ENCODE assay signal across 27 cellular contexts in genomic region chr1:160746870-160747500, GRCh38. TPM values are rescaled to one million over a fixed set of nuclear protein-coding genes. Genes with fewer than 3 reads are reported as not detected.
DNase-seq lines count a peak whose midpoint lies in the region; ATAC-seq, FAIRE-seq and TF ChIP-seq lines count a peak whose summit lies in the region.
"Had no signal": no experiment of that assay in that cellular context is flagged by ENCODE, and none has a peak within 500 bp of the region (broad histone marks: within the 10 kb centered on the region; RNA-seq: fewer than 3 reads in every experiment).

No MANE protein-coding gene starts in this region.

- TF ChIP-seq CTCF in CD8-positive, alpha-beta T cell (IDR thresholded peaks at IDR 0.05): no peak
- no peak for TF ChIP-seq CTCF in PC-9 (conservative IDR thresholded peaks at IDR 0.05)

- peaks cover 76% of the 10 kb centered on the region for H3K4me1 ChIP-seq in CD8-positive, alpha-beta T cell (ENCODE audit: insufficient read depth, low read length)
- peaks cover 22% of the 10 kb centered on the region for H3K4me1 ChIP-seq in PC-9 (replicated peaks; ENCODE audit: insufficient read depth)
- H3K4me1 ChIP-seq: SJSA1, thyroid gland had no signal

- no peaks in the 10 kb centered on the region for H3K27me3 ChIP-seq in CD8-positive, alpha-beta T cell (ENCODE audit: insufficient read depth, low read length)
- H3K27me3 ChIP-seq in PC-9 (ENCODE audit: insufficient read depth, low read depth): peaks cover 12% of the 10 kb centered on the region; the same call in 1 of the 2 replicates
- H3K27me3 ChIP-seq: thyroid gland had no signal

- H3K27ac Mint-ChIP-seq in CD8-positive, alpha-beta T cell: peak overlapping the region; percentile 14
- peak overlapping the region; percentile 49 to 98 for H3K27ac Mint-ChIP-seq in effector memory CD8-positive, alpha-beta T cell
- H3K27ac Mint-ChIP-seq: CD4-positive, CD25-positive, alpha-beta regulatory T cell; HFFc6; T-helper 17 cell had no signal

- no peaks in the 10 kb centered on the region for H3K27me3 Mint-ChIP-seq in CD8-positive, alpha-beta T cell (ENCODE audit: low read depth)
- no peaks in the 10 kb centered on the region for H3K27me3 Mint-ChIP-seq in effector memory CD8-positive, alpha-beta T cell
- H3K27me3 Mint-ChIP-seq: naive B cell had no signal

- POLR2A ChIA-PET in CD8-positive, alpha-beta T cell (lab: Charles Lee): interaction anchor here (1.0 to 3.4 kb wide), 2 partner anchors 9 to 12 kb away, joined by 3 to 19 read pairs; no protein-coding TSS in a partner anchor
- POLR2A ChIA-PET in PC-9 (lab: Charles Lee; ENCODE audit: unreplicated experiment): interaction anchor here (0.5 kb wide), 2 partner anchors 35 to 70 kb away, joined by 3 read pairs; no protein-coding TSS in a partner anchor

- no peaks in the 10 kb centered on the region for H3K79me2 ChIP-seq in PC-9 (ENCODE audit: low read depth)

- H3K9me3 ChIP-seq in CD8-positive, alpha-beta T cell (ENCODE audit: low read length): no peaks in the 10 kb centered on the region
- 0 out of 2 replicates have a peak, but pooled peaks cover 2% of the 10 kb centered on the region for H3K9me3 ChIP-seq in PC-9 (ENCODE audit: insufficient read depth, low read depth)
- H3K9me3 ChIP-seq: SJSA1, thyroid gland had no signal

- peak; percentile 58 for FAIRE-seq in GM12891 (lab: Jason Lieb, UNC)
- FAIRE-seq: bronchial epithelial cell, endometrium, HepG2, small intestine had no signal

- H3K9me3 Mint-ChIP-seq in CD8-positive, alpha-beta T cell: no peaks in the 10 kb centered on the region
- no peaks in the 10 kb centered on the region for H3K9me3 Mint-ChIP-seq in effector memory CD8-positive, alpha-beta T cell
- H3K9me3 Mint-ChIP-seq: CD4-positive, CD25-positive, alpha-beta regulatory T cell; HFFc6; naive B cell had no signal

- H3K9me2 ChIP-seq in PC-9 (ENCODE audit: insufficient read depth): no peaks in the 10 kb centered on the region

- H4K20me1 ChIP-seq in PC-9 (ENCODE audit: insufficient read depth): no peaks in the 10 kb centered on the region

- no peak overlapping the region for H3K4me2 ChIP-seq in PC-9

- no TSS peak for BruUV-seq in PC-9 (replicated peaks; lab: Mats Ljungman, UMichigan)

- H3F3A ChIP-seq in PC-9 (ENCODE audit: insufficient read depth, low read depth): peaks cover 6% of the 10 kb centered on the region; the same call in 1 of the 2 replicates

- H2AFZ ChIP-seq in PC-9: no peak overlapping the region

- no peak overlapping the region for H3K27ac ChIP-seq in CD8-positive, alpha-beta T cell (ENCODE audit: low read depth, low read length)
- H3K27ac ChIP-seq in PC-9: no peak overlapping the region
- H3K27ac ChIP-seq: SJSA1, thyroid gland, VCaP had no signal

- no peaks in the 10 kb centered on the region for H3K36me3 ChIP-seq in CD8-positive, alpha-beta T cell (ENCODE audit: insufficient read depth, low read length)
- no peaks in the 10 kb centered on the region for H3K36me3 ChIP-seq in PC-9 (ENCODE audit: low read depth)
- H3K36me3 ChIP-seq: SJSA1, thyroid gland had no signal

- ATAC-seq in CD8-positive, alpha-beta T cell: no peak
- no peak for ATAC-seq in effector memory CD8-positive, alpha-beta T cell (replicated peaks)
- no peak for ATAC-seq in HG02623 (IDR thresholded peaks at IDR 0.05; ENCODE audit: unreplicated experiment)
- ATAC-seq in GM21515 (IDR thresholded peaks at IDR 0.05; ENCODE audit: unreplicated experiment): no peak
- ATAC-seq: HepG2, Panc1, T-helper 17 cell had no signal

- H3K36me3 Mint-ChIP-seq in CD8-positive, alpha-beta T cell: peaks cover 14% of the 10 kb centered on the region
- H3K36me3 Mint-ChIP-seq in effector memory CD8-positive, alpha-beta T cell (ENCODE audit: insufficient read depth): peaks cover 55% of the 10 kb centered on the region
- H3K36me3 Mint-ChIP-seq: CD4-positive, CD25-positive, alpha-beta regulatory T cell; naive B cell had no signal

- intact Hi-C loops in CD8-positive, alpha-beta T cell (cut with DNase I, micrococcal nuclease): no loop called here
- intact Hi-C loops in PC-9 (cut with micrococcal nuclease; ENCODE audit: unreplicated experiment): loop anchor here (1.0 kb wide), 1 partner anchor 20 kb away; no protein-coding TSS in a partner anchor

- CTCF ChIA-PET in CD8-positive, alpha-beta T cell (lab: Charles Lee): interaction anchor here (0.9 to 4.5 kb wide), 7 partner anchors 10 to 64 kb away, joined by 3 to 20 read pairs (median 4); no protein-coding TSS in a partner anchor
- CTCF ChIA-PET in PC-9 (lab: Charles Lee): no interaction called here

- no peak overlapping the region for H3K4me3 Mint-ChIP-seq in CD8-positive, alpha-beta T cell
- H3K4me3 Mint-ChIP-seq in effector memory CD8-positive, alpha-beta T cell: peak overlapping the region; percentile 25 to 88
- H3K4me3 Mint-ChIP-seq: CD4-positive, CD25-positive, alpha-beta regulatory T cell; HFFc6; naive B cell; T-helper 17 cell had no signal

- H3K4me1 Mint-ChIP-seq in CD8-positive, alpha-beta T cell (ENCODE audit: low read depth): peaks cover 89% of the 10 kb centered on the region
- peaks cover 75 to 90% of the 10 kb centered on the region in 2 donors for H3K4me1 Mint-ChIP-seq in effector memory CD8-positive, alpha-beta T cell (ENCODE audit: low read depth in 2 of 2)

- DNase-seq in CD8-positive, alpha-beta T cell: no peak
- DNase-seq in GM12891 (ENCODE audit: insufficient read length, low spot score): no peak
- peak; percentile 44 to 62 for DNase-seq in PC-9
- DNase-seq in effector memory CD8-positive, alpha-beta T cell: no peak
- DNase-seq in middle frontal gyrus (ENCODE audit: extremely low spot score, low spot score): no peak
- DNase-seq in NCI-H1092 treated with DMSO at 0.1 percent for 48 hours (lab: John Stamatoyannopoulos, UW): no peak
- DNase-seq: CD4-positive, CD25-positive, alpha-beta regulatory T cell; GDM1; HFFc6; naive B cell; NCI-H1105; NCI-H2029; NCI-H446; small intestine; stimulated activated CD4-positive, alpha-beta T cell treated with anti-CD3 and anti-CD28 coated beads, Interleukin-2, amount 100 ng/mL, for 24 hours; stimulated activated naive CD4-positive, alpha-beta T cell; T-helper 17 cell; thyroid gland had no signal

- TF ChIP-seq POLR2A in GM12891 (IDR thresholded peaks at IDR 0.05; ENCODE audit: low read depth, low read length): no peak

- no peak overlapping the region for H3K4me3 ChIP-seq in CD8-positive, alpha-beta T cell (ENCODE audit: low read depth, low read length)
- no peak overlapping the region for H3K4me3 ChIP-seq in PC-9
- H3K4me3 ChIP-seq: SJSA1, thyroid gland had no signal

TF ChIP-seq in GM12891, 5 proteins besides CTCF, POLR2A, EP300 and RAD21:
- TF ChIP-seq POLR2AphosphoS5 (IDR thresholded peaks at IDR 0.05; ENCODE audit: low read depth, low read length) (no peak), TAF1 (IDR thresholded peaks at IDR 0.05; ENCODE audit: low read depth, low read length) (no peak)

RNA-seq across cellular contexts. Expression of gene SLAMF7, which starts 7.9 kb away (rescaled TPM):
- 10 to 100 TPM; 13.3 to 14.8 TPM for total RNA-seq in CD8-positive, alpha-beta T cell
- 123 TPM for polyA plus RNA-seq in GM12891 (2012; ENCODE audit: low read depth, missing spikeins)
- 1.7 and 3.6 TPM in 2 replicates for total RNA-seq in PC-9 (2021)
- total RNA-seq: fibroblast of lung, HepG2, HFFc6, SJSA1 had no signal
- polyA plus RNA-seq: fibroblast of lung, HepG2 had no signal

RNA-seq across cellular contexts. Expression of gene CD48, which starts 35.4 kb away (rescaled TPM):
- 100 to 1,000 TPM; 397 to 399 TPM for total RNA-seq in CD8-positive, alpha-beta T cell
- 614 TPM for polyA plus RNA-seq in GM12891 (2012; ENCODE audit: low read depth, missing spikeins)
- total RNA-seq in PC-9 (2021): not detected in 2 replicates
- total RNA-seq: bronchial epithelial cell, fibroblast of lung, HepG2, HFFc6, SJSA1 had no signal
- polyA plus RNA-seq: fibroblast of lung, HepG2 had no signal

RNA-seq across cellular contexts. Expression of gene LY9, which starts 49.0 kb away (rescaled TPM):
- total RNA-seq in CD8-positive, alpha-beta T cell: 100 to 1,000 TPM; 103 to 104 TPM
- polyA plus RNA-seq in GM12891 (2012; ENCODE audit: low read depth, missing spikeins): 9.2 TPM
- total RNA-seq in PC-9 (2021): 3.0 and 6.9 TPM in 2 replicates
- total RNA-seq: fibroblast of lung, HepG2, HFFc6, SJSA1 had no signal
- polyA plus RNA-seq: fibroblast of lung, HepG2 had no signal

Comparison
In these comparisons a context has a peak if more than half of its experiments do, and no peak if none do; other contexts are left out.
1. DNase-seq: peak in PC-9 (2 of 2); none in CD8-positive, alpha-beta T cell (0 of 7), GM12891 (single experiment), effector memory CD8-positive, alpha-beta T cell (0 of 3), middle frontal gyrus (single experiment) and NCI-H1092 treated with DMSO at 0.1 percent for 48 hours (single experiment).
2. RNA of gene CD48, which starts 35.4 kb away (total RNA-seq): 397 to 399 TPM in CD8-positive, alpha-beta T cell; not detected in PC-9; every median in the first group is over 100 times any median in the second.
3. RNA of gene LY9, which starts 49.0 kb away (total RNA-seq): 103 to 104 TPM in CD8-positive, alpha-beta T cell; 3.0 to 6.9 TPM in PC-9; every median in the first group is over 10 times any median in the second.